2 cellular contexts compared by ENCODE assay signal in the genomic region with DNA sequence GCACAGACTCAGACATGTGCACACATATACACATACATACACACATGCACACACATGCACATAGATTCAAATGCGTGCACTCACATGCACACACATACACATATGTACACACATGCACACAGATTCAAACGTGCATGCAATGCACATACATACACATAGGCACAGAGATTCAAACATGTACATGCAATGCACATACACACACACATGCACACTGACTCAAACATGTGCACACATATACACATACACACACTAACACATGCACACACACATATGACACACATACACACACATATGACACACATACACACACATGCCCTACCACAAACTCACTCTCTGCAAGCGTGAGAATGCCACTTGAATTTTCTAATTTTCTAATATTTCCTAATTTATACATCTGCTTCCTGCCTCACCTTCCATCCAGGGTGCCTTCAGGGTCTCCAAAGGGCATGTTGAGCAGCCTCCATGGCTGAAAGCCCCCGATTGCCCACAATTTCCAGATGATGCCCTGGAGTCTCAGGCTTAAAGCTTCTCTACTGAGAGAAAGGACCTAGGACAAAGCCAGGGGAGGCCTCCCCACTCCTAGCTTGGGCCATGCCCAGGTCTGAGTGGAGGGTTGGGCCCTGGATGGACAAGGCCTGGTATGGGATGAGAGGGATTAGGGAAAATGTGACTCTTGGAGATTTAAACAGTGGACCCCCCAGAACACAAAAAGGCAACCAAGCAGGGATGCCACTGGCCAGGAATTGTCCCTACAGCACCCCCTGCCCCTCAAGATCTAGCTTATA.
A peak's percentile ranks its signal among the peaks of the same experiment; 100 is the strongest.
TF ChIP-seq lines count a peak whose summit lies in the region.

No MANE protein-coding gene starts in this region.

TF ChIP-seq in HepG2, 621 proteins besides CTCF, POLR2A, EP300 and RAD21:
- TF ChIP-seq MNT (IDR thresholded peaks at IDR 0.05) (peak; percentile 93), SOX6 (IDR thresholded peaks at IDR 0.05) (0 out of 2 replicates have a peak, but pooled peaks have one; percentile 43), SOX6 (CRISPR knock-in tag; IDR thresholded peaks at IDR 0.05) (no peak), ZNF775 (CRISPR knock-in tag; IDR thresholded peaks at IDR 0.05; ENCODE audit: borderline replicate concordance) (no peak)
- TF ChIP-seq, protein P1, sequence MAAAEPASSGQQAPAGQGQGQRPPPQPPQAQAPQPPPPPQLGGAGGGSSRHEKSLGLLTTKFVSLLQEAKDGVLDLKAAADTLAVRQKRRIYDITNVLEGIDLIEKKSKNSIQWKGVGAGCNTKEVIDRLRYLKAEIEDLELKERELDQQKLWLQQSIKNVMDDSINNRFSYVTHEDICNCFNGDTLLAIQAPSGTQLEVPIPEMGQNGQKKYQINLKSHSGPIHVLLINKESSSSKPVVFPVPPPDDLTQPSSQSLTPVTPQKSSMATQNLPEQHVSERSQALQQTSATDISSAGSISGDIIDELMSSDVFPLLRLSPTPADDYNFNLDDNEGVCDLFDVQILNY (CRISPR knock-in tag; conservative IDR thresholded peaks at IDR 0.05), result no peak
TF ChIP-seq in HepG2: peak in this region for 2.

TF ChIP-seq in endothelial cell of umbilical vein, 7 proteins besides CTCF, POLR2A, EP300 and RAD21:
- TF ChIP-seq POLR2AphosphoS5 (IDR thresholded peaks at IDR 0.05; ENCODE audit: insufficient read depth, low read depth, low read length) (no peak), FOS (IDR thresholded peaks at IDR 0.05; ENCODE audit: borderline replicate concordance, insufficient read depth, low read length) (no peak), JUN (IDR thresholded peaks at IDR 0.05; ENCODE audit: borderline replicate concordance, insufficient read depth, insufficient read length, low read depth) (no peak), EZH2 (IDR thresholded peaks at IDR 0.05; ENCODE audit: borderline replicate concordance, low read depth, low read length, severe bottlenecking) (no peak), GATA2 (IDR thresholded peaks at IDR 0.05; ENCODE audit: insufficient read depth, insufficient read length, low read depth, low read length) (no peak), MYC (IDR thresholded peaks at IDR 0.05; ENCODE audit: low read depth, low read length) (no peak)
- TF ChIP-seq, protein P2, sequence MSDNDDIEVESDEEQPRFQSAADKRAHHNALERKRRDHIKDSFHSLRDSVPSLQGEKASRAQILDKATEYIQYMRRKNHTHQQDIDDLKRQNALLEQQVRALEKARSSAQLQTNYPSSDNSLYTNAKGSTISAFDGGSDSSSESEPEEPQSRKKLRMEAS (IDR thresholded peaks at IDR 0.05; ENCODE audit: insufficient read depth, insufficient read length), result no peak
TF ChIP-seq in endothelial cell of umbilical vein: peak in this region for 0.
